In genomic region chrX:10341309-10341708, GRCh38 we compare ENCODE assay signal across 21 cellular contexts.
DNase-seq lines count a peak whose midpoint lies in the region; ATAC-seq and TF ChIP-seq lines count a peak whose summit lies in the region.
"Had no signal": no experiment of that assay in that cellular context is flagged by ENCODE, and none has a peak within 500 bp of the region (broad histone marks: within the 10 kb centered on the region; RNA-seq: fewer than 3 reads in every experiment).

No MANE protein-coding gene starts in this region.

- CTCF ChIA-PET in MCF 10A (lab: Yijun Ruan, JAX) (interaction anchor here (0.6 to 1.0 kb wide), 2 partner anchors 28 to 40 kb away, joined by 3 to 4 read pairs; no protein-coding TSS in a partner anchor), mammary epithelial cell (lab: Charles Lee; ENCODE audit: low non-redundant PET) (no interaction called here), WTC11 (lab: Charles Lee) (no interaction called here)

- POLR2A ChIA-PET in MCF 10A (lab: Yijun Ruan, JAX) = no interaction called here
- POLR2A ChIA-PET in WTC11 (lab: Charles Lee) = no interaction called here

- H3K9me3 Mint-ChIP-seq in MCF 10A (ENCODE audit: unreplicated experiment) (no peaks in the 10 kb centered on the region), WTC11 (no peaks in the 10 kb centered on the region)

- H3K4me2 ChIP-seq in mammary epithelial cell (ENCODE audit: insufficient read depth, low read depth, low read length) = no peak overlapping the region
- H3K4me2 ChIP-seq: A549; BLaER1 treated with 17β-estradiol and CSF1 and Interleukin-3, amounts not matched to agents 10 nM and 100 nM had no signal

- no peak overlapping the region for H3K4me3 ChIP-seq in breast epithelium
- no peak overlapping the region for H3K4me3 ChIP-seq in mammary epithelial cell (replicated peaks in 1 of 3; ENCODE audit: insufficient read depth in 1 of 3, low read depth in 2 of 3, low read length in 3 of 3)
- H3K4me3 ChIP-seq: A549; BLaER1 treated with 17β-estradiol and CSF1 and Interleukin-3, amounts not matched to agents 10 nM and 100 nM had no signal

- H3K36me3 ChIP-seq in breast epithelium (no peaks in the 10 kb centered on the region), mammary epithelial cell (ENCODE audit: insufficient read depth, low read length) (no peaks in the 10 kb centered on the region)
- H3K36me3 ChIP-seq: BLaER1 treated with 17β-estradiol and CSF1 and Interleukin-3, amounts not matched to agents 10 nM and 100 nM had no signal

- WGBS in mammary epithelial cell (ENCODE audit: low coverage, missing lambda C conversion rate) = 43% methylated on average over 5 of the region's 5 CpGs

- H3K4me3 Mint-ChIP-seq in MCF 10A (ENCODE audit: unreplicated experiment) = no peak overlapping the region
- no peak overlapping the region for H3K4me3 Mint-ChIP-seq in WTC11
- H3K4me3 Mint-ChIP-seq: CD4-positive, alpha-beta T cell; IgD-negative memory B cell had no signal

- no peaks in the 10 kb centered on the region for H3K79me2 ChIP-seq in mammary epithelial cell (ENCODE audit: insufficient read depth, low read length)

- H3K9ac ChIP-seq in mammary epithelial cell (ENCODE audit: insufficient read depth, low read length) = no peak overlapping the region
- H3K9ac ChIP-seq: BLaER1 treated with 17β-estradiol and CSF1 and Interleukin-3, amounts not matched to agents 10 nM and 100 nM had no signal

- H4K20me1 ChIP-seq in mammary epithelial cell (ENCODE audit: insufficient read depth, low read length) = no peaks in the 10 kb centered on the region
- H4K20me1 ChIP-seq: BLaER1 treated with 17β-estradiol and CSF1 and Interleukin-3, amounts not matched to agents 10 nM and 100 nM had no signal

- H3K36me3 Mint-ChIP-seq in MCF 10A (ENCODE audit: insufficient read depth, unreplicated experiment) (no peaks in the 10 kb centered on the region), WTC11 (no peaks in the 10 kb centered on the region)

- no peak overlapping the region for H2AFZ ChIP-seq in mammary epithelial cell (ENCODE audit: low read depth, low read length)

- no peak overlapping the region for H3K27ac ChIP-seq in breast epithelium
- H3K27ac ChIP-seq in mammary epithelial cell (ENCODE audit: insufficient read depth, low read depth, low read length) = no peak overlapping the region
- H3K27ac ChIP-seq: A549; BLaER1 treated with 17β-estradiol and CSF1 and Interleukin-3, amounts not matched to agents 10 nM and 100 nM had no signal

- TF ChIP-seq POLR2A in breast epithelium (IDR thresholded peaks at IDR 0.05) = no peak

- dilution Hi-C loops in mammary epithelial cell (cut with HindIII; ENCODE audit: low sequenced_read_pairs) = loop anchor here (5.0 kb wide), 1 partner anchor 91 kb away; no protein-coding TSS in a partner anchor

- H3K27ac Mint-ChIP-seq in MCF 10A (ENCODE audit: low read depth, unreplicated experiment) = no peak overlapping the region
- H3K27ac Mint-ChIP-seq in WTC11 = no peak overlapping the region
- H3K27ac Mint-ChIP-seq: CD4-positive, alpha-beta T cell; IgD-negative memory B cell had no signal

- H3K9me3 ChIP-seq in breast epithelium (peaks cover 0 to 4% of the 10 kb centered on the region in 2 donors), mammary epithelial cell (replicated peaks; ENCODE audit: insufficient read depth, low read length) (peaks cover 4% of the 10 kb centered on the region)
- H3K9me3 ChIP-seq: A549 had no signal

- BruUV-seq in MCF 10A (replicated peaks; lab: Mats Ljungman, UMichigan) (no TSS peak), mammary epithelial cell (replicated peaks; lab: Mats Ljungman, UMichigan) (no TSS peak)

- H3K4me1 Mint-ChIP-seq in MCF 10A (ENCODE audit: insufficient read depth, unreplicated experiment) = peaks cover 4% of the 10 kb centered on the region
- H3K4me1 Mint-ChIP-seq in WTC11 = 0 out of 2 replicates have a peak, but pooled peaks cover 4% of the 10 kb centered on the region
- H3K4me1 Mint-ChIP-seq: IgD-negative memory B cell had no signal

- H3K27me3 ChIP-seq in breast epithelium (peaks cover 0 to 16% of the 10 kb centered on the region in 2 donors), mammary epithelial cell (ENCODE audit: insufficient read depth, low read length) (no peaks in the 10 kb centered on the region)

- TF ChIP-seq CTCF in MCF 10A (IDR thresholded peaks at IDR 0.05; ENCODE audit: unreplicated experiment) (no peak), breast epithelium (IDR thresholded peaks at IDR 0.05) (no peak), mammary epithelial cell (conservative IDR thresholded peaks at IDR 0.05 in 1 of 2, IDR thresholded peaks at IDR 0.05 in 1 of 2; ENCODE audit: extremely low read depth in 1 of 2, insufficient read depth in 1 of 2, low read depth in 1 of 2, low read length in 2 of 2) (no peak), WTC11 (IDR thresholded peaks at IDR 0.05) (no peak)

- in situ Hi-C loops in mammary epithelial cell (cut with MboI; ENCODE audit: low sequenced_read_pairs in 2 of 2) = no loop called here

- intact Hi-C loops in MCF 10A (cut with micrococcal nuclease) = no loop called here
- intact Hi-C loops in breast epithelium (cut with DNase I; ENCODE audit: low total_unique reads) = no loop called here
- intact Hi-C loops in mammary epithelial cell (cut with micrococcal nuclease) = no loop called here

- H3K4me1 ChIP-seq in breast epithelium = no peaks in the 10 kb centered on the region
- no peaks in the 10 kb centered on the region for H3K4me1 ChIP-seq in mammary epithelial cell (ENCODE audit: insufficient read depth, low read length)
- H3K4me1 ChIP-seq: BLaER1 treated with 17β-estradiol and CSF1 and Interleukin-3, amounts not matched to agents 10 nM and 100 nM had no signal

- H3K27me3 Mint-ChIP-seq in MCF 10A (ENCODE audit: insufficient read depth, unreplicated experiment) (peaks cover 10% of the 10 kb centered on the region), WTC11 (ENCODE audit: low read depth) (no peaks in the 10 kb centered on the region)
- H3K27me3 Mint-ChIP-seq: CD4-positive, alpha-beta T cell had no signal

- ATAC-seq in WTC11 (no peak), GM18519 (IDR thresholded peaks at IDR 0.05; ENCODE audit: low FRiP score, unreplicated experiment) (no peak)
- ATAC-seq: A549, Panc1 had no signal

- peak; percentile 18 for DNase-seq in MCF 10A (ENCODE audit: unreplicated experiment)
- DNase-seq in breast epithelium (ENCODE audit: low spot score in 2 of 2) = no peak
- DNase-seq in NCI-H2107 treated with DMSO at 0.1 percent for 48 hours (lab: John Stamatoyannopoulos, UW; ENCODE audit: unreplicated experiment) = peak; percentile 73
- peak; percentile 23 for DNase-seq in mammary epithelial cell
- no peak for DNase-seq in WTC11 (ENCODE audit: low spot score)
- DNase-seq in SW 1271 (lab: John Stamatoyannopoulos, UW) = no peak
- DNase-seq: AML-193; CD4-positive, alpha-beta T cell; HCEC 1CT; NCI-H1092 treated with DMSO at 0.1 percent for 48 hours; NCI-H1436; NCI-H2081; NCI-H226; NCI-H510A; NCI-H69; SHP77 treated with DMSO at 0.1 percent for 48 hours had no signal

TF ChIP-seq in WTC11, 78 proteins besides CTCF, POLR2A, EP300 and RAD21 (continues in another document):
- TF ChIP-seq FOXP1 (CRISPR knock-in tag; IDR thresholded peaks at IDR 0.05; ENCODE audit: borderline replicate concordance) (no peak), FOXP4 (CRISPR knock-in tag; IDR thresholded peaks at IDR 0.05) (no peak), KAT7 (CRISPR knock-in tag; IDR thresholded peaks at IDR 0.05; ENCODE audit: borderline replicate concordance) (no peak), ZNF232 (CRISPR knock-in tag; IDR thresholded peaks at IDR 0.05) (no peak), ARID4B (CRISPR knock-in tag; IDR thresholded peaks at IDR 0.05; ENCODE audit: borderline replicate concordance) (no peak), MXD4 (CRISPR knock-in tag; IDR thresholded peaks at IDR 0.05; ENCODE audit: borderline replicate concordance) (no peak)

Comparison
In these comparisons a context has a peak if more than half of its experiments do, and no peak if none do; other contexts are left out.
1. DNase-seq: peak in MCF 10A (single experiment), NCI-H2107 treated with DMSO at 0.1 percent for 48 hours (single experiment) and mammary epithelial cell (single experiment); none in breast epithelium (0 of 2), WTC11 (single experiment) and SW 1271 (0 of 2).